Comparison of ENCODE assay signal across 1 cellular context in the genomic region with DNA sequence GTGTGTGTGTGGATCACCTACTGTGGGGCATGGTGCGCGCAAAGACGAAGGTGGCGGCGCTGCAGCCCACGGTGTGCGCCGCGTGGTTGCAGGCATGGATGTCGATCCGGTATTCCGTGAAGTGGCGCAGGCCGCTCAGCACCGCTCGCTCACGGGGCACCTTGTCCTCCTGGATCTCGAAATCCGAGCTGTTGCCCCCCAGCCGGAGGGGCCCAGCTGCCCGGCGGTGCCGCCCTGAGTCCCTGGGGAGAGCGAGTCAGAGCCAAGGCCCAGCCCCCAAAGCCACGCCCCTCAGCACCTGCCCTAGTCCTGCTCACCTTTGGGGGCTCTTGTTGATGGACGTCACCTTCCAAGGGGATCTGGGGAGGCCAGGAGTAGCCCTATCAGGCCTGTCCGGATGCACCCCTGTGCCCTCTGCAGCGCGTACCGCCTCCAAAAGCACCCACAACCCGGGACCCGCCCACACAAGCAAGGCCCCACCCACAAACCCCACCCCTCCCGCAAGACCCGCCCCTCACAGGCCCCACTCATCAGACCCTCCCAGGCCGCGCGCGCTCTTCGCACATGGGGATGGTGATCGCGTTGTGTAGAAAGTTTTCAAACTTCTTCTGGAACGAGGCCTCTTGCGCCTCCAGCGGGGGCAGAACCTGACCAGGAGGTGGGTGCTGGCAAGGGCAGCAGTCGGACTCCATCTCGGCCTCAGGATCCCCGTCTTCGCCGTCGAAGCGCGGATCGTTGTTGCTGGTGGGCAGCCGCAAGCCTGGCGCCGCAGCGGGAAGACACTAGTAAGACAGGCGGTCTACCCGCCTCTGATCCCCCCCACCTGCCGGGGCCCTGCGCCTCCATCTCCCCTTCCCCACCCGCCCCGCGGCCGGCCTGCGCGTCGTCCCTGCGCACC.
TF ChIP-seq lines count a peak whose summit lies in the region.

No MANE protein-coding gene starts in this region.

TF ChIP-seq in GM12878, 131 proteins besides CTCF, POLR2A, EP300 and RAD21:
- TF ChIP-seq CREB1 (IDR thresholded peaks at IDR 0.05; ENCODE audit: low read depth) (no peak), CHD2 (IDR thresholded peaks at IDR 0.05; ENCODE audit: borderline replicate concordance, low read depth, low read length) (no peak), NR2C2 (IDR thresholded peaks at IDR 0.05; ENCODE audit: borderline replicate concordance, control insufficient read depth, insufficient read length, low read depth) (no peak)
